ENCODE assay signal across 1 cellular context in the genomic region with DNA sequence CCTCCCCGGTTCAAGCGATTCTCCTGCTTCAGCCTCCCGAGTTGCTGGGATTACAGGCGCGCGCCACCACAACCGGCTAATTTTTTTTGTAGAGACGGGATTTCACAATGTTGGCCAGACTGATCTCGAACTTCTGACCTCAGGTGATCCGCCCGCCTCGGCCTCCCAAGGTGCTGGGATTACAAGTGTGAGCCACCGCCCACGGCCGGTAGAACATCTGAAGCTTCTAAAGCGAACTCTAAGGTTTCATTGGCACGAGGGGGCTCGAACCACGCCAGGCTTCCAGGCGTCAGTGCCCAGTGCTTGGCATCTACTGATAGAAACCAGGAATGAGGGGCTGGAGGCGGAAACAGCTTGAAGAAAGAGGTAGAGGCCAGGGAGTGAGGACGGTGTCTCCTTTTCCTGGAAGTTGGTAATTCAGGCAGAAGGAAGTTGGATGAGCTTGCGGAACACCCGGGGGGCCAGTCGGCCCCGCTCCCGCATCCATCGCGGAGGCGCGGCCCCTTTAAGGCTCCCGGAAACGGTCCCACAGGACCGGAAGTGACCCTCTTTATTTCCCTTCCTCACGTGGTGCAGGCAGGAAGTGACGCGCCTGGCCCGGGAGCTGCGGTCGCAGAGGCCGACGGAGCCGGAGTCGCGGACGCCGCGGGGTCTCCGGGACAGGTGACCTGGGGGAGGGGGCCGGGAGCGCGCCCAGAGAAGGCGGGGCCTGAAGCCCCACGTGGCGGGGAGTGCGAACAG.
TF ChIP-seq lines count a peak whose summit lies in the region.

Gene CCDC9, plus strand, starts transcription at position 579 of the 741 bp plus-strand sequence. CDS start 1,876 bp downstream, outside the sequence.

TF ChIP-seq in HepG2, 621 proteins besides CTCF, POLR2A, EP300 and RAD21 (continued from another document and continues in another):
- TF ChIP-seq HCFC1 (IDR thresholded peaks at IDR 0.05; ENCODE audit: low read depth, low read length) (peak; percentile 66), CEBPG (CRISPR knock-in tag; IDR thresholded peaks at IDR 0.05) (peak; percentile 17; the same call in 1 of the 2 replicates), POLR2AphosphoS5 (IDR thresholded peaks at IDR 0.05; ENCODE audit: low read depth, low read length) (peak; percentile 65), ZNF512 (CRISPR knock-in tag; IDR thresholded peaks at IDR 0.05) (no peak), ZFP41 (CRISPR knock-in tag; IDR thresholded peaks at IDR 0.05; ENCODE audit: borderline replicate concordance) (0 out of 2 replicates have a peak, but pooled peaks have one; percentile 20), ZNF563 (CRISPR knock-in tag; IDR thresholded peaks at IDR 0.05) (peak; percentile 44; the same call in 1 of the 2 replicates), SPEN (CRISPR knock-in tag; IDR thresholded peaks at IDR 0.05; ENCODE audit: low read depth) (peak; percentile 72), TFDP2 (CRISPR knock-in tag; IDR thresholded peaks at IDR 0.05) (peak; percentile 51; the same call in 1 of the 2 replicates), NR2F2 (IDR thresholded peaks at IDR 0.05; ENCODE audit: borderline replicate concordance, low read depth) (0 out of 2 replicates have a peak, but pooled peaks have one; percentile 17), KAT8 (CRISPR knock-in tag; IDR thresholded peaks at IDR 0.05) (peak; percentile 94), ZBTB25 (CRISPR knock-in tag; IDR thresholded peaks at IDR 0.05) (peak; percentile 99), ZNF281 (CRISPR knock-in tag; IDR thresholded peaks at IDR 0.05; ENCODE audit: borderline replicate concordance) (peak; percentile 52; the same call in 1 of the 2 replicates), ATF2 (CRISPR knock-in tag; IDR thresholded peaks at IDR 0.05) (peak; percentile 71; the same call in 1 of the 2 replicates), ZNF556 (CRISPR knock-in tag; IDR thresholded peaks at IDR 0.05; ENCODE audit: borderline replicate concordance) (0 out of 2 replicates have a peak, but pooled peaks have one; percentile 12), ZNF350 (CRISPR knock-in tag; IDR thresholded peaks at IDR 0.05; ENCODE audit: borderline replicate concordance, low read depth) (peak; percentile 69; the same call in 1 of the 2 replicates), MAF1 (CRISPR knock-in tag; IDR thresholded peaks at IDR 0.05; ENCODE audit: borderline replicate concordance) (peak; percentile 42; the same call in 1 of the 2 replicates), ZNF839 (CRISPR knock-in tag; IDR thresholded peaks at IDR 0.05; ENCODE audit: borderline replicate concordance) (peak; percentile 56; the same call in 1 of the 2 replicates), THAP11 (CRISPR knock-in tag; IDR thresholded peaks at IDR 0.05) (peak; percentile 91), RFXANK (CRISPR knock-in tag; IDR thresholded peaks at IDR 0.05) (peak; percentile 60; the same call in 1 of the 2 replicates), ZNF552 (CRISPR knock-in tag; IDR thresholded peaks at IDR 0.05; ENCODE audit: borderline replicate concordance) (peak; percentile 39; the same call in 1 of the 2 replicates), ETV5 (CRISPR knock-in tag; IDR thresholded peaks at IDR 0.05; ENCODE audit: borderline replicate concordance) (peak; percentile 78; the same call in 1 of the 2 replicates), RXRA (CRISPR knock-in tag; IDR thresholded peaks at IDR 0.05) (0 out of 2 replicates have a peak, but pooled peaks have one; percentile 7), POLR2G (IDR thresholded peaks at IDR 0.05; ENCODE audit: low read depth, low read length) (peak; percentile 92), SYNCRIP (IDR thresholded peaks at IDR 0.05; ENCODE audit: insufficient read depth, low read depth, low read length) (no peak), HDAC1 (CRISPR knock-in tag; IDR thresholded peaks at IDR 0.05) (peak; percentile 79), ZBTB2 (CRISPR knock-in tag; IDR thresholded peaks at IDR 0.05; ENCODE audit: low read depth) (peak; percentile 97), RAD51 (IDR thresholded peaks at IDR 0.05; ENCODE audit: borderline replicate concordance) (peak; percentile 80), ELF4 (CRISPR knock-in tag; IDR thresholded peaks at IDR 0.05; ENCODE audit: borderline replicate concordance) (0 out of 2 replicates have a peak, but pooled peaks have one; percentile 66), BORCS8-MEF2B (CRISPR knock-in tag; IDR thresholded peaks at IDR 0.05) (0 out of 2 replicates have a peak, but pooled peaks have one; percentile 29), SMC3 (IDR thresholded peaks at IDR 0.05; ENCODE audit: low read length) (no peak), ETV6 (CRISPR knock-in tag; conservative IDR thresholded peaks at IDR 0.05) (peak; percentile 71; the same call in 1 of the 2 replicates), ZMYM3 (CRISPR knock-in tag; IDR thresholded peaks at IDR 0.05) (peak; percentile 55), ZNF703 (CRISPR knock-in tag; IDR thresholded peaks at IDR 0.05; ENCODE audit: borderline replicate concordance) (no peak)
- TF ChIP-seq, protein P1, sequence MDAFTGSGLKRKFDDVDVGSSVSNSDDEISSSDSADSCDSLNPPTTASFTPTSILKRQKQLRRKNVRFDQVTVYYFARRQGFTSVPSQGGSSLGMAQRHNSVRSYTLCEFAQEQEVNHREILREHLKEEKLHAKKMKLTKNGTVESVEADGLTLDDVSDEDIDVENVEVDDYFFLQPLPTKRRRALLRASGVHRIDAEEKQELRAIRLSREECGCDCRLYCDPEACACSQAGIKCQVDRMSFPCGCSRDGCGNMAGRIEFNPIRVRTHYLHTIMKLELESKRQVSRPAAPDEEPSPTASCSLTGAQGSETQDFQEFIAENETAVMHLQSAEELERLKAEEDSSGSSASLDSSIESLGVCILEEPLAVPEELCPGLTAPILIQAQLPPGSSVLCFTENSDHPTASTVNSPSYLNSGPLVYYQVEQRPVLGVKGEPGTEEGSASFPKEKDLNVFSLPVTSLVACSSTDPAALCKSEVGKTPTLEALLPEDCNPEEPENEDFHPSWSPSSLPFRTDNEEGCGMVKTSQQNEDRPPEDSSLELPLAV (CRISPR knock-in tag; conservative IDR thresholded peaks at IDR 0.05; ENCODE audit: low read depth), result no peak
- TF ChIP-seq, protein P2, sequence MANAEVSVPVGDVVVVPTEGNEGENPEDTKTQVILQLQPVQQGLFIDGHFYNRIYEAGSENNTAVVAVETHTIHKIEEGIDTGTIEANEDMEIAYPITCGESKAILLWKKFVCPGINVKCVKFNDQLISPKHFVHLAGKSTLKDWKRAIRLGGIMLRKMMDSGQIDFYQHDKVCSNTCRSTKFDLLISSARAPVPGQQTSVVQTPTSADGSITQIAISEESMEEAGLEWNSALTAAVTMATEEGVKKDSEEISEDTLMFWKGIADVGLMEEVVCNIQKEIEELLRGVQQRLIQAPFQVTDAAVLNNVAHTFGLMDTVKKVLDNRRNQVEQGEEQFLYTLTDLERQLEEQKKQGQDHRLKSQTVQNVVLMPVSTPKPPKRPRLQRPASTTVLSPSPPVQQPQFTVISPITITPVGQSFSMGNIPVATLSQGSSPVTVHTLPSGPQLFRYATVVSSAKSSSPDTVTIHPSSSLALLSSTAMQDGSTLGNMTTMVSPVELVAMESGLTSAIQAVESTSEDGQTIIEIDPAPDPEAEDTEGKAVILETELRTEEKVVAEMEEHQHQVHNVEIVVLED (CRISPR knock-in tag; IDR thresholded peaks at IDR 0.05; ENCODE audit: borderline replicate concordance), result peak; percentile 62; the same call in 1 of the 2 replicates
- TF ChIP-seq, protein P3, sequence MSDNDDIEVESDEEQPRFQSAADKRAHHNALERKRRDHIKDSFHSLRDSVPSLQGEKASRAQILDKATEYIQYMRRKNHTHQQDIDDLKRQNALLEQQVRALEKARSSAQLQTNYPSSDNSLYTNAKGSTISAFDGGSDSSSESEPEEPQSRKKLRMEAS (IDR thresholded peaks at IDR 0.05), result peak; percentile 90
